ENCODE assay signal across 15 cellular contexts in genomic region chr15:59329570-59330350, GRCh38. TPM values are rescaled to one million over a fixed set of nuclear protein-coding genes. Genes with fewer than 3 reads are reported as not detected.
DNase-seq lines count a peak whose midpoint lies in the region; ATAC-seq and TF ChIP-seq lines count a peak whose summit lies in the region.
"Had no signal": no experiment of that assay in that cellular context is flagged by ENCODE, and none has a peak within 500 bp of the region (broad histone marks: within the 10 kb centered on the region; RNA-seq: fewer than 3 reads in every experiment).

No MANE protein-coding gene starts in this region.

- no peak overlapping the region for H3K4me3 Mint-ChIP-seq in activated CD4-positive, alpha-beta memory T cell treated with anti-CD3 and anti-CD28 coated beads, Interleukin-2, amount 10 ng/mL, durations not matched to agents 7 days and 5 days
- H3K4me3 Mint-ChIP-seq: nephron progenitor cell, T-helper 17 cell had no signal

- TF ChIP-seq CTCF in body of pancreas (IDR thresholded peaks at IDR 0.05) (no peak), lung (IDR thresholded peaks at IDR 0.05; ENCODE audit: control extremely low read depth, extremely low read depth) (no peak), dorsolateral prefrontal cortex (IDR thresholded peaks at IDR 0.05 in 54 of 56, conservative IDR thresholded peaks at IDR 0.05 in 2 of 56; ENCODE audit: low read depth in 1 of 56, partially characterized antibody in 56 of 56) (no peak)

- peak in 1 of 3 donors; percentile 21 for DNase-seq in right cardiac atrium
- no peak for DNase-seq in Right ventricle myocardium superior
- peak; percentile 45 to 73 (median 56) for DNase-seq in body of pancreas
- peak; percentile 38 for DNase-seq in lung (ENCODE audit: low spot score)
- DNase-seq in T-helper 1 cell = no peak
- DNase-seq in dorsolateral prefrontal cortex = no peak
- no peak for DNase-seq in activated CD4-positive, alpha-beta memory T cell treated with anti-CD3 and anti-CD28 coated beads, Interleukin-2, amount 10 ng/mL, durations not matched to agents 7 days and 5 days
- DNase-seq: caudate nucleus, heart right ventricle, NCI-H345, nephron progenitor cell, T-helper 17 cell had no signal

- H3K9me3 Mint-ChIP-seq in activated CD4-positive, alpha-beta memory T cell treated with anti-CD3 and anti-CD28 coated beads, Interleukin-2, amount 10 ng/mL, durations not matched to agents 7 days and 5 days = no peaks in the 10 kb centered on the region
- H3K9me3 Mint-ChIP-seq: nephron progenitor cell had no signal

- H3K4me3 ChIP-seq in right cardiac atrium (ENCODE audit: low read length) (no peak overlapping the region), body of pancreas (no peak overlapping the region), lung (no peak overlapping the region), dorsolateral prefrontal cortex (no peak overlapping the region)
- H3K4me3 ChIP-seq: heart right ventricle, K562, tibial nerve had no signal

- no peak overlapping the region for H3K27ac Mint-ChIP-seq in activated CD4-positive, alpha-beta memory T cell treated with anti-CD3 and anti-CD28 coated beads, Interleukin-2, amount 10 ng/mL, durations not matched to agents 7 days and 5 days
- H3K27ac Mint-ChIP-seq: nephron progenitor cell, T-helper 17 cell had no signal

- H3K9me3 ChIP-seq in right cardiac atrium (ENCODE audit: control insufficient read depth, low read length) (no peaks in the 10 kb centered on the region), body of pancreas (no peaks in the 10 kb centered on the region), lung (ENCODE audit: control insufficient read depth in 2 of 2, insufficient read depth in 1 of 2, low read length in 1 of 2) (no peaks in the 10 kb centered on the region)
- H3K9me3 ChIP-seq: heart right ventricle, tibial nerve had no signal

- H3K4me1 ChIP-seq in right cardiac atrium (ENCODE audit: control insufficient read depth, insufficient read depth, low read length) = no peaks in the 10 kb centered on the region
- peaks cover 25% of the 10 kb centered on the region for H3K4me1 ChIP-seq in body of pancreas
- peaks cover 5 to 11% of the 10 kb centered on the region in 2 donors for H3K4me1 ChIP-seq in lung (ENCODE audit: control insufficient read depth in 2 of 2, insufficient read depth in 2 of 2, low read length in 2 of 2)

- ATAC-seq in right cardiac atrium (peak; percentile 49 to 67), Right ventricle myocardium superior (ENCODE audit: poor library complexity) (no peak), body of pancreas (peak; percentile 86), lung (ENCODE audit: insufficient read depth, low FRiP score) (peak; percentile 66), GM21529 (IDR thresholded peaks at IDR 0.05; ENCODE audit: unreplicated experiment) (no peak)
- ATAC-seq: K562, T-helper 17 cell had no signal

- no peaks in the 10 kb centered on the region for H3K36me3 Mint-ChIP-seq in activated CD4-positive, alpha-beta memory T cell treated with anti-CD3 and anti-CD28 coated beads, Interleukin-2, amount 10 ng/mL, durations not matched to agents 7 days and 5 days (ENCODE audit: low read depth)

- CTCF ChIA-PET in activated CD4-positive, alpha-beta memory T cell treated with anti-CD3 and anti-CD28 coated beads, Interleukin-2, amount 10 ng/mL, durations not matched to agents 7 days and 5 days (lab: Charles Lee) = interaction anchor here (1.2 kb wide), 1 partner anchor 83 kb away, joined by 4 read pairs; no protein-coding TSS in a partner anchor

- H3K27me3 ChIP-seq in right cardiac atrium (ENCODE audit: control insufficient read depth, insufficient read depth) (no peaks in the 10 kb centered on the region), body of pancreas (no peaks in the 10 kb centered on the region), lung (ENCODE audit: control insufficient read depth, insufficient read depth) (no peaks in the 10 kb centered on the region), dorsolateral prefrontal cortex (no peaks in the 10 kb centered on the region)
- H3K27me3 ChIP-seq: heart right ventricle, tibial nerve had no signal

- H3K27ac ChIP-seq in right cardiac atrium (ENCODE audit: low read length) = no peak overlapping the region
- H3K27ac ChIP-seq in body of pancreas = peak overlapping the region; percentile 46 to 76 (median 60)
- peak overlapping the region in 1 of 2 donors; percentile 61 for H3K27ac ChIP-seq in lung (ENCODE audit: low read depth in 1 of 2, low read length in 1 of 2)
- H3K27ac ChIP-seq in dorsolateral prefrontal cortex = no peak overlapping the region

- no peaks in the 10 kb centered on the region for H3K36me3 ChIP-seq in body of pancreas (replicated peaks in 1 of 2; ENCODE audit: insufficient read depth in 1 of 2, low read depth in 2 of 2)
- no peaks in the 10 kb centered on the region for H3K36me3 ChIP-seq in lung (ENCODE audit: control insufficient read depth in 2 of 2, insufficient read depth in 2 of 2, low read length in 2 of 2)
- H3K36me3 ChIP-seq: heart right ventricle, tibial nerve had no signal

- intact Hi-C loops in right cardiac atrium (cut with DNase I) = no loop called here
- intact Hi-C loops in Right ventricle myocardium superior (cut with DNase I) = no loop called here
- intact Hi-C loops in body of pancreas (cut with DNase I) = no loop called here
- intact Hi-C loops in dorsolateral prefrontal cortex (cut with DNase I) = no loop called here

- TF ChIP-seq POLR2A in body of pancreas (IDR thresholded peaks at IDR 0.05) = no peak

- H3K27me3 Mint-ChIP-seq in activated CD4-positive, alpha-beta memory T cell treated with anti-CD3 and anti-CD28 coated beads, Interleukin-2, amount 10 ng/mL, durations not matched to agents 7 days and 5 days = peaks cover 47% of the 10 kb centered on the region

- POLR2A ChIA-PET in activated CD4-positive, alpha-beta memory T cell treated with anti-CD3 and anti-CD28 coated beads, Interleukin-2, amount 10 ng/mL, durations not matched to agents 7 days and 5 days (lab: Charles Lee) = no interaction called here

- 56% methylated on average over 6 of the region's 6 CpGs for WGBS in right cardiac atrium
- WGBS in body of pancreas, 2 donors = 10 to 14% methylated on average over 6 of the region's 6 CpGs
- WGBS in lung, 2 donors = 47 to 70% methylated on average over 6 of the region's 6 CpGs

- H3K4me1 Mint-ChIP-seq in activated CD4-positive, alpha-beta memory T cell treated with anti-CD3 and anti-CD28 coated beads, Interleukin-2, amount 10 ng/mL, durations not matched to agents 7 days and 5 days = peaks cover 16% of the 10 kb centered on the region

RNA-seq across cellular contexts. Expression of gene MYO1E, which starts 42.9 kb away (rescaled TPM):
- total RNA-seq in right cardiac atrium (10 to 100 TPM; 19.8 to 28.5 (median 24.0) TPM), Right ventricle myocardium superior (29.9 TPM), body of pancreas (10 to 100 TPM; 14.0 to 48.5 TPM), lung (10 to 100 TPM; 80.0 to 84.2 TPM), dorsolateral prefrontal cortex (100 to 1,000 TPM in 17 of 120 experiments, 10 to 100 TPM in 103; 28.1 to 166 (median 63.9) TPM)
- polyA plus RNA-seq in right cardiac atrium (8.4 TPM), lung (10 to 100 TPM; 20.9 to 24.9 TPM)
- total RNA-seq in activated CD4-positive, alpha-beta memory T cell treated with anti-CD3 and anti-CD28 coated beads, Interleukin-2, amount 10 ng/mL, durations not matched to agents 7 days and 5 days = 10 to 100 TPM; 40.8 to 46.1 TPM

Comparison
In these comparisons a context has a peak if more than half of its experiments do, and no peak if none do; other contexts are left out.
1. ATAC-seq: peak in right cardiac atrium (2 of 2), body of pancreas (single experiment) and lung (single experiment); none in Right ventricle myocardium superior (single experiment) and GM21529 (single experiment).
2. DNase-seq: peak in body of pancreas (4 of 4) and lung (single experiment); none in Right ventricle myocardium superior (single experiment), T-helper 1 cell (0 of 5), dorsolateral prefrontal cortex (0 of 10) and activated CD4-positive, alpha-beta memory T cell treated with anti-CD3 and anti-CD28 coated beads, Interleukin-2, amount 10 ng/mL, durations not matched to agents 7 days and 5 days (single experiment).
3. H3K27ac ChIP-seq: peak in body of pancreas (4 of 4); none in right cardiac atrium (single experiment) and dorsolateral prefrontal cortex (0 of 59).